8 cellular contexts compared by ENCODE assay signal in the genomic region with DNA sequence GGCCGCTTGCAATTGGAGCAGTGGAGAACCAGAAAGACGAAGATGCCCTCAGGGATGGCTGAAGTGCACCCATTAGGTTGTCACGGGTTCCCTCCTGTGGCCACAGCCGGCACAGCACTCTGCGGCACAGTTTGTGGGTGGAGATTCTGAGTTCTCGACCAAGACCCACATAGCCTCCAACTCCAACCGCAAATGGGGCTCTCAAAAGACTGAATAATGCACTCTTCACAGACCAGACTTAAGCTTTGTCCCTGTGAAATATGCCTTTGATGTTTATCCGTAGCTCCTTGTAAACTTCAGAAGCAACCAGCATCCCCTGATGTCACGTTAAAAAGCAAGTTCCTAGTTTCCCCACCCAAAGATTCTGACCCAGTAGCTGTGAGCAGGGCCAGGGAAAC.
DNase-seq lines count a peak whose midpoint lies in the region; ATAC-seq and TF ChIP-seq lines count a peak whose summit lies in the region.

No MANE protein-coding gene starts in this region.

- no peak overlapping the region for H3K4me3 ChIP-seq in astrocyte of the spinal cord (ENCODE audit: low read depth, low read length)

- no peak overlapping the region for H3K27ac ChIP-seq in 22Rv1

- DNase-seq in GM13976 (ENCODE audit: low spot score) (peak; percentile 89), NCI-H1694 (lab: John Stamatoyannopoulos, UW) (peak; percentile 25), T1000 (lab: John Stamatoyannopoulos, UW) (peak; percentile 61), astrocyte of the spinal cord (ENCODE audit: low read depth, low spot score) (peak; percentile 71), iPS-NIHi11 (ENCODE audit: low spot score) (peak; percentile 94)
- peak; percentile 82 for DNase-seq in stimulated activated CD4-positive, alpha-beta T cell treated with anti-CD3 and anti-CD28 coated beads, Interleukin-15, amount 100 ng/mL, for 24 hours

- peak; percentile 82 for TF ChIP-seq CTCF in 22Rv1 (IDR thresholded peaks at IDR 0.05)
- peak; percentile 90 for TF ChIP-seq CTCF in GM13976 (IDR thresholded peaks at IDR 0.05; ENCODE audit: borderline replicate concordance, control extremely low read depth, extremely low read depth, insufficient read depth, missing control alignments)
- TF ChIP-seq CTCF in astrocyte of the spinal cord (IDR thresholded peaks at IDR 0.05; ENCODE audit: low read depth, low read length): peak; percentile 96

- ATAC-seq in HG02870 (IDR thresholded peaks at IDR 0.05; ENCODE audit: unreplicated experiment): peak; percentile 97

- in situ Hi-C loops in GM13976 (cut with MboI; ENCODE audit: low sequenced_read_pairs, unreplicated experiment): loop anchor here (10.0 kb wide), 1 partner anchor 162 kb away; no protein-coding TSS in a partner anchor
- in situ Hi-C loops in astrocyte of the spinal cord (cut with HindIII; ENCODE audit: low sequenced_read_pairs): no loop called here

Comparison
In these comparisons a context has a peak if more than half of its experiments do, and no peak if none do; other contexts are left out.
1. DNase-seq: peak in every context shown above with its lines; median percentile 94 in iPS-NIHi11; 89 in GM13976; 82 in stimulated activated CD4-positive, alpha-beta T cell treated with anti-CD3 and anti-CD28 coated beads, Interleukin-15, amount 100 ng/mL, for 24 hours; 71 in astrocyte of the spinal cord; 61 in T1000; 25 in NCI-H1694.